In the genomic region with DNA sequence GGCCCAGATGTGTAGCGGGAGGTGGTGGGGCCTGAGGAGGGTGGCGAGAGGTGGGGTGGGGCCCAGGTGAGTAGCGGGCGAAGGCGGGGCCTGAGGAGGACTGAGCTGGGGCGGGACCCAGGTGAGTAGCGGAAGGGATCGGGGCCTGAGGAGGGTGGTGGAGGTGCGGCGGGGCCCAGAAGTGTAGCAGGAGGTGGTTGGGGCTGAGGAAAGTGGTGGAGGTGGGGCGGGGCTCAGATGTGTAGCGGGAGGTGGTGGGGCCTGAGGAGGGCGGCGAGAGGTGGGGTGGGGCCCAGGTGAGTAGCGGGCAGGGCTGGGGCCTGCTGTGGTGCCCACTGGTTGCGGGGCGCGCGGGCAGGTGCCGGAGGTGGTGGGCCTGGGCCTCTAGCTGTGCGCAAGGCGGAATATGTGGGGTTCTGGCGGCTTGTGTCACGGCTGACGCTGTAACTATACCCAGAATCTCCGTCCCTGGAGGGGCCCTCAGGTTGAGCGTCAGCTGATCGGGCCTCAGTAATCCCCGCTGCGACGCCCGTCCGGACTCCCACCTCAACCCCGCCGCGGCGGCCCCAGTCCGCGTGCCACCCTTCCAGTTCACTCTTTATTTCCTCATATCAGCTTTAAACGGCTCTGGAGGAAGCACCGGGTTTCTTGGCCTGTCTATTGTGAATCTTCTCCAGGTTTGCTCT, we compare ENCODE assay signal across 8 cellular contexts. TPM values are rescaled to one million over a fixed set of nuclear protein-coding genes. Genes with fewer than 3 reads are reported as not detected.
DNase-seq lines count a peak whose midpoint lies in the region; ATAC-seq and TF ChIP-seq lines count a peak whose summit lies in the region.

No MANE protein-coding gene starts in this region.

- peak overlapping the region; percentile 94 for H2AFZ ChIP-seq in PC-9

- ATAC-seq in HG02642 (IDR thresholded peaks at IDR 0.05; ENCODE audit: poor library complexity, unreplicated experiment) (peak; percentile 14), upper lobe of right lung (no peak)

- peaks cover 17% of the 10 kb centered on the region for H3K36me3 ChIP-seq in PC-9 (ENCODE audit: low read depth)
- peaks cover 18 to 29% of the 10 kb centered on the region in 2 donors for H3K36me3 ChIP-seq in duodenal mucosa (ENCODE audit: control insufficient read depth in 1 of 2, insufficient read depth in 2 of 2, low read length in 2 of 2)
- peaks cover 40% of the 10 kb centered on the region for H3K36me3 ChIP-seq in upper lobe of right lung

- peak overlapping the region; percentile 96 for H3K4me3 Mint-ChIP-seq in mesothelial cell of epicardium

- no TSS peak for BruUV-seq in PC-9 (replicated peaks; lab: Mats Ljungman, UMichigan)

- H3K36me3 Mint-ChIP-seq in mesothelial cell of epicardium = peaks cover 17% of the 10 kb centered on the region

- H3K9ac ChIP-seq in duodenal mucosa (ENCODE audit: low read depth in 1 of 2, low read length in 2 of 2) = peak overlapping the region; percentile 81 to 90

- H3K4me1 Mint-ChIP-seq in mesothelial cell of epicardium = peaks cover 21% of the 10 kb centered on the region

- H3K4me2 ChIP-seq in PC-9 = peak overlapping the region; percentile 98

- peaks cover 42% of the 10 kb centered on the region for H3F3A ChIP-seq in PC-9 (ENCODE audit: insufficient read depth, low read depth)

- H3K4me3 ChIP-seq in PC-9 (peak overlapping the region; percentile 89), duodenal mucosa (ENCODE audit: low read depth in 1 of 2, low read length in 2 of 2) (peak overlapping the region; percentile 75 to 88), upper lobe of right lung (peak overlapping the region; percentile 84)

- no peaks in the 10 kb centered on the region for H3K9me3 Mint-ChIP-seq in mesothelial cell of epicardium

- H3K4me1 ChIP-seq in PC-9 (replicated peaks; ENCODE audit: insufficient read depth) (peaks cover 21% of the 10 kb centered on the region), duodenal mucosa (ENCODE audit: control insufficient read depth in 1 of 2, insufficient read depth in 2 of 2, low read length in 2 of 2) (peaks cover 14 to 17% of the 10 kb centered on the region in 2 donors), upper lobe of right lung (peaks cover 19% of the 10 kb centered on the region)

- peak overlapping the region; percentile 99 for H3K27ac Mint-ChIP-seq in mesothelial cell of epicardium

- H3K9me2 ChIP-seq in PC-9 (ENCODE audit: insufficient read depth) = no peaks in the 10 kb centered on the region

- no peak for TF ChIP-seq CTCF in PC-9 (conservative IDR thresholded peaks at IDR 0.05)
- no peak for TF ChIP-seq CTCF in mesothelial cell of epicardium (IDR thresholded peaks at IDR 0.05; ENCODE audit: unreplicated experiment)
- no peak for TF ChIP-seq CTCF in upper lobe of right lung (IDR thresholded peaks at IDR 0.05)

- POLR2A ChIA-PET in PC-9 (lab: Charles Lee; ENCODE audit: unreplicated experiment) = interaction anchor here (0.5 to 1.6 kb wide), 10 partner anchors 30 to 1382 kb away, joined by 3 to 60 read pairs (median 8); partner anchors contain the start of genes ATAD2B, FAM228B and WDCP

- H4K20me1 ChIP-seq in PC-9 (ENCODE audit: insufficient read depth) = peaks cover 17% of the 10 kb centered on the region

- intact Hi-C loops in PC-9 (cut with micrococcal nuclease; ENCODE audit: unreplicated experiment) (loop anchor here (1.0 to 2.0 kb wide), 6 partner anchors 7 to 150 kb away; partner anchors contain the start of genes ATAD2B, FAM228B, PFN4 and TP53I3), upper lobe of right lung (cut with DNase I) (no loop called here)

- peaks cover 38% of the 10 kb centered on the region for H3K79me2 ChIP-seq in PC-9 (ENCODE audit: low read depth)

- CTCF ChIA-PET in PC-9 (lab: Charles Lee) = interaction anchor here (0.5 to 1.4 kb wide), 7 partner anchors 26 to 413 kb away, joined by 3 to 9 read pairs (median 5); partner anchors contain the start of genes ATAD2B and WDCP

- H3K9me3 ChIP-seq in PC-9 (ENCODE audit: insufficient read depth, low read depth) (no peaks in the 10 kb centered on the region), duodenal mucosa (ENCODE audit: control insufficient read depth in 1 of 2, low read length in 2 of 2) (no peaks in the 10 kb centered on the region), upper lobe of right lung (no peaks in the 10 kb centered on the region)

- H3K27me3 Mint-ChIP-seq in mesothelial cell of epicardium (ENCODE audit: low read depth) = no peaks in the 10 kb centered on the region

- peak overlapping the region; percentile 71 for H3K27ac ChIP-seq in PC-9
- H3K27ac ChIP-seq in duodenal mucosa (ENCODE audit: low read depth, low read length) = peak overlapping the region; percentile 95
- peak overlapping the region; percentile 91 for H3K27ac ChIP-seq in upper lobe of right lung

- no peaks in the 10 kb centered on the region for H3K27me3 ChIP-seq in PC-9 (ENCODE audit: insufficient read depth, low read depth)
- H3K27me3 ChIP-seq in duodenal mucosa (ENCODE audit: control insufficient read depth in 1 of 2, insufficient read depth in 2 of 2, low read length in 2 of 2) = no peaks in the 10 kb centered on the region
- no peaks in the 10 kb centered on the region for H3K27me3 ChIP-seq in upper lobe of right lung

- peak; percentile 53 for DNase-seq in NCI-H345 (lab: John Stamatoyannopoulos, UW)
- DNase-seq in NCI-H345 treated with DMSO at 0.1 percent for 48 hours (lab: John Stamatoyannopoulos, UW; ENCODE audit: unreplicated experiment) = no peak
- DNase-seq in PC-9 = peak in 1 of 2 experiments; percentile 97
- DNase-seq in mesothelial cell of epicardium (ENCODE audit: low spot score in 2 of 2, unreplicated experiment in 2 of 2) = peak in 1 of 2 experiments; percentile 33
- DNase-seq in upper lobe of right lung = no peak
- DNase-seq in SW480 (ENCODE audit: low spot score) = no peak

RNA-seq across cellular contexts. Expression of gene SF3B6, which starts 0.9 kb away (rescaled TPM):
- total RNA-seq in PC-9 (2021) (106 and 123 TPM in 2 replicates), mesothelial cell of epicardium (85.3 to 93.9 TPM (median 88.5 TPM) in 3 replicates), upper lobe of right lung (55.2 TPM)

RNA-seq across cellular contexts. Expression of gene TP53I3, which starts 7.6 kb away (rescaled TPM):
- 21.4 and 22.9 TPM in 2 replicates for total RNA-seq in PC-9 (2021)
- total RNA-seq in mesothelial cell of epicardium = 40.2 to 43.8 TPM (median 41.4 TPM) in 3 replicates
- total RNA-seq in upper lobe of right lung = 44.3 TPM

RNA-seq across cellular contexts. Expression of gene FKBP1B, which starts 27.5 kb away (rescaled TPM):
- total RNA-seq in PC-9 (2021) = 4.5 and 4.6 TPM in 2 replicates
- total RNA-seq in mesothelial cell of epicardium = 14.6 to 18.0 TPM (median 16.9 TPM) in 3 replicates
- 13.2 TPM for total RNA-seq in upper lobe of right lung

RNA-seq across cellular contexts. Expression of gene WDCP, which starts 29.8 kb away (rescaled TPM):
- total RNA-seq in PC-9 (2021) (7.9 and 13.5 TPM in 2 replicates), mesothelial cell of epicardium (16.0 to 21.0 TPM (median 17.9 TPM) in 3 replicates), upper lobe of right lung (9.3 TPM)

RNA-seq across cellular contexts. Expression of gene PFN4, which starts 46.1 kb away (rescaled TPM):
- 1.2 and 2.6 TPM in 2 replicates for total RNA-seq in PC-9 (2021)
- total RNA-seq in mesothelial cell of epicardium = 1.2 to 1.6 TPM (median 1.3 TPM) in 3 replicates
- total RNA-seq in upper lobe of right lung = 1.5 TPM
